ENCODE assay signal across 7 cellular contexts in the genomic region with DNA sequence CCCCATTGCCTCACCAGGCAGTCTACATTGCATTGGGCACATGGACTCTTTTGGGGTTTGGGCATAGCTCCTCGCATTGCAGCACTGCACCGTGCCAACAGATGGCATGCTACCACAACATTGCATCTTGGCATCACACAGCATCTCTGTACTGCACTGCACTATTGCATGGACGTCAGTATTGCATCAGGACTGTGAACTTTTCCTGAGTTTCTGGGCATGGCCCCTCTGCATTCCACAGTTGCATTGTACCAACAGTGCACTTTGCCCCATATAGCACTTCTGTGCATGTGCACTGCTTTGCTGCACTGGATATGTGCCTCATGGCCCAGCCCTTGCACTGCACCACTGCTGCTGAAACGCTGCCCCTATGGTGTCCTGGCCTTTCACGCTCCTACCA. TPM values are rescaled to one million over a fixed set of nuclear protein-coding genes. Genes with fewer than 3 reads are reported as not detected.
A peak's percentile ranks its signal among the peaks of the same experiment; 100 is the strongest.
DNase-seq lines count a peak whose midpoint lies in the region; ATAC-seq and TF ChIP-seq lines count a peak whose summit lies in the region.

No MANE protein-coding gene starts in this region.

- TF ChIP-seq CTCF in GM10266 (IDR thresholded peaks at IDR 0.05; ENCODE audit: control insufficient read depth, insufficient read depth, low read depth, missing control alignments) (peak; percentile 24), mesothelial cell of epicardium (IDR thresholded peaks at IDR 0.05; ENCODE audit: unreplicated experiment) (no peak)

- DNase-seq in GM10266 (ENCODE audit: extremely low spot score) (no peak), NAMALWA (ENCODE audit: low spot score) (peak; percentile 37), dermis blood vessel endothelial cell (peak; percentile 51), occipital lobe (lab: John Stamatoyannopoulos, UW) (peak; percentile 33), mesothelial cell of epicardium (ENCODE audit: low spot score in 2 of 2, unreplicated experiment in 2 of 2) (no peak)

- H3K4me3 Mint-ChIP-seq in mesothelial cell of epicardium, result no peak overlapping the region

- H3K36me3 Mint-ChIP-seq in mesothelial cell of epicardium, result no peaks in the 10 kb centered on the region

- ATAC-seq in GM19463 (IDR thresholded peaks at IDR 0.05; ENCODE audit: unreplicated experiment) (no peak), HG02973 (IDR thresholded peaks at IDR 0.05; ENCODE audit: unreplicated experiment) (no peak)

- H3K4me1 Mint-ChIP-seq in mesothelial cell of epicardium, result peaks cover 48% of the 10 kb centered on the region

- H3K27ac Mint-ChIP-seq in mesothelial cell of epicardium, result no peak overlapping the region

- no peaks in the 10 kb centered on the region for H3K27me3 Mint-ChIP-seq in mesothelial cell of epicardium (ENCODE audit: low read depth)

- H3K9me3 Mint-ChIP-seq in mesothelial cell of epicardium, result no peaks in the 10 kb centered on the region

RNA-seq across cellular contexts. Expression of a gene that starts 9.6 kb away (rescaled TPM):
- total RNA-seq in dermis blood vessel endothelial cell (2.1 and 2.4 TPM in 2 replicates), occipital lobe (23.6 TPM), mesothelial cell of epicardium (143 to 151 TPM (median 145 TPM) in 3 replicates)

RNA-seq across cellular contexts. Expression of a gene that starts 15.1 kb away (rescaled TPM):
- total RNA-seq in dermis blood vessel endothelial cell (10.6 and 18.4 TPM in 2 replicates), occipital lobe (15.8 TPM), mesothelial cell of epicardium (36.6 to 40.0 TPM (median 38.0 TPM) in 3 replicates)

Comparison
In these comparisons a context has a peak if more than half of its experiments do, and no peak if none do; other contexts are left out.
1. DNase-seq: peak in NAMALWA (single experiment), dermis blood vessel endothelial cell (single experiment) and occipital lobe (single experiment); none in GM10266 (single experiment) and mesothelial cell of epicardium (0 of 2).